8 cellular contexts compared by ENCODE assay signal in the genomic region with DNA sequence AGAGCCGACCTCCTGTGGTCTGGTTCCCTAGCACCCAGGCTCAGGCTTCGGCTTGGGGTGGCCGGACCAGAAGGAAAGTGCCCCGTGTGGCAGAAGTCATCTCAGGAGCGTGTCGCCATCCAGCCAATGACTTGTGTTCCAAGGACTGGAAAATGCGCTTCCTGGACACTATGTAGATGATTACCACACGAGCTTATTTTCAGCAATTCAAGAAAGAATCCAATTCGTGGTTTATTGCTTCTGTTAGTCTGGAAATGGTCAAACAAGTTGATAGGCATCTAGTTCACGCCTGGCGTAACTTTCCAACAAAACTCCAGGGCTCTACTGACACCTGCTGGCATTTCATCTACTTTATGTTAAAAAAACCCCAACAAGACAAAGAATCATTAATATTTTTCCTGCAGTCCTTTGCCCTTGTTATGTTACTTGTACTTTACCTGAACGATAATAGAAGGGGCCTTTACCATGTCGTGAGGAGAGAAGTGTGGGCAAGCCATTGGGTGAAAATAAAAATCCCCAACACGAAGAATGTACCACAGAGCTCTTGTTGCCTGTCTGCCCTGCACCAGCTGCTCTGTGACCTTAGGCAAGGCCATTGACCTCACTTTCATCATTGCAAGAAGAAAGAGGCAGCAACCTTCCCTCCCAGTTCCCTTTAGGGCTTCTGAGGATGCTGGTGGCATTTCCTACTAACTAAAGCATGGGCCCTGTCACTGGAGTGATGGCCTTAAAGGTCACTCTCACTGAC.
DNase-seq lines count a peak whose midpoint lies in the region; ATAC-seq and TF ChIP-seq lines count a peak whose summit lies in the region.

No MANE protein-coding gene starts in this region.

- H2BK120ac ChIP-seq in IMR-90 (ENCODE audit: low read depth, low read length) (peak overlapping the region; percentile 62), trophoblast cell (ENCODE audit: insufficient read depth, low read length, poor library complexity) (no peak overlapping the region)

- H3K4me3 Mint-ChIP-seq in activated naive CD4-positive, alpha-beta T cell treated with anti-CD3 and anti-CD28 coated beads for 36 hours = no peak overlapping the region

- no peaks in the 10 kb centered on the region for H3K36me3 Mint-ChIP-seq in activated naive CD4-positive, alpha-beta T cell treated with anti-CD3 and anti-CD28 coated beads, Interleukin-2, amount 50 U/mL, for 72 hours
- no peaks in the 10 kb centered on the region for H3K36me3 Mint-ChIP-seq in activated naive CD4-positive, alpha-beta T cell treated with anti-CD3 and anti-CD28 coated beads for 36 hours (ENCODE audit: low read depth)

- peak overlapping the region; percentile 36 for H2BK12ac ChIP-seq in trophoblast cell (ENCODE audit: low read length)

- intact Hi-C loops in IMR-90 (cut with micrococcal nuclease) = loop anchor here (1.0 to 2.0 kb wide), 4 partner anchors 291 to 600 kb away; a partner anchor contains a TSS
- intact Hi-C loops in activated naive CD4-positive, alpha-beta T cell treated with anti-CD3 and anti-CD28 coated beads for 36 hours (cut with micrococcal nuclease) = loop anchor here (1.0 kb wide), 2 partner anchors 506 to 569 kb away; no protein-coding TSS in a partner anchor

- H3K18ac ChIP-seq in IMR-90 (ENCODE audit: low read depth, low read length) (peak overlapping the region; percentile 36), trophoblast cell (ENCODE audit: low read length) (no peak overlapping the region)

- peak overlapping the region; percentile 82 for H2BK20ac ChIP-seq in IMR-90 (ENCODE audit: low read depth, low read length)

- peak overlapping the region; percentile 44 for H3K14ac ChIP-seq in IMR-90 (replicated peaks; ENCODE audit: low read depth, low read length)
- H3K14ac ChIP-seq in trophoblast cell (ENCODE audit: low read length) = no peak overlapping the region

- H3K9me3 Mint-ChIP-seq in activated naive CD4-positive, alpha-beta T cell treated with anti-CD3 and anti-CD28 coated beads, Interleukin-2, amount 50 U/mL, for 72 hours = no peaks in the 10 kb centered on the region
- no peaks in the 10 kb centered on the region for H3K9me3 Mint-ChIP-seq in activated naive CD4-positive, alpha-beta T cell treated with anti-CD3 and anti-CD28 coated beads for 36 hours

- no peaks in the 10 kb centered on the region for H3K27me3 Mint-ChIP-seq in activated naive CD4-positive, alpha-beta T cell treated with anti-CD3 and anti-CD28 coated beads for 36 hours (ENCODE audit: low read depth)

- DNase-seq in CMK (ENCODE audit: low read depth) = peak; percentile 11
- DNase-seq in IMR-90 = peak; percentile 70
- peak; percentile 31 for DNase-seq in RWPE1 (ENCODE audit: low spot score)
- DNase-seq in fibroblast of the aortic adventitia (ENCODE audit: low read depth) = peak; percentile 79
- peak; percentile 42 to 64 for DNase-seq in trophoblast cell
- no peak for DNase-seq in activated naive CD4-positive, alpha-beta T cell treated with anti-CD3 and anti-CD28 coated beads, Interleukin-2, amount 50 U/mL, for 72 hours (ENCODE audit: low spot score in 2 of 2)
- no peak for DNase-seq in stimulated activated CD4-positive, alpha-beta T cell treated with anti-CD3 and anti-CD28 coated beads, Interleukin-2, amount 100 ng/mL, for 48 hours
- no peak for DNase-seq in activated naive CD4-positive, alpha-beta T cell treated with anti-CD3 and anti-CD28 coated beads for 36 hours

- no peak overlapping the region for H3K4me3 ChIP-seq in IMR-90 (ENCODE audit: insufficient read depth, low read depth, low read length)
- H3K4me3 ChIP-seq in fibroblast of the aortic adventitia (ENCODE audit: low read depth, low read length) = no peak overlapping the region
- H3K4me3 ChIP-seq in trophoblast cell (ENCODE audit: low read depth, low read length) = no peak overlapping the region

- H4K12ac ChIP-seq in trophoblast cell (ENCODE audit: low read depth, low read length) = no peak overlapping the region

- H4K20me1 ChIP-seq in IMR-90 (ENCODE audit: insufficient read depth, low read length) = no peaks in the 10 kb centered on the region

- H2AK9ac ChIP-seq in IMR-90 (replicated peaks; ENCODE audit: low read depth, low read length, poor library complexity) = no peak overlapping the region

- peaks cover 9% of the 10 kb centered on the region for H3K9me1 ChIP-seq in IMR-90 (ENCODE audit: insufficient read depth, low read length)

- H3K56ac ChIP-seq in IMR-90 (ENCODE audit: extremely low read depth, insufficient read depth, low read length) = no peak overlapping the region

- H3K9ac ChIP-seq in IMR-90 (ENCODE audit: low read depth, low read length) (no peak overlapping the region), trophoblast cell (ENCODE audit: low read length) (no peak overlapping the region)

- WGBS in IMR-90 (ENCODE audit: extremely low coverage in 2 of 2, insufficient read length in 1 of 2), 2 experiments = 48% methylated on average over 3 of the region's 14 CpGs; no CpG with 5 or more reads in 1 of the 2 experiments
- WGBS in trophoblast cell (ENCODE audit: extremely low coverage, insufficient coverage, insufficient read length) = no CpG with 5 or more reads among the region's 14 CpGs

- CTCF ChIA-PET in IMR-90 (lab: Yijun Ruan, JAX) = interaction anchor here (0.6 to 1.4 kb wide), 6 partner anchors 137 to 575 kb away, joined by 3 to 5 read pairs (median 3); no protein-coding TSS in a partner anchor
- CTCF ChIA-PET in RWPE1 (lab: Yijun Ruan, JAX) = interaction anchor here (0.6 to 0.7 kb wide), 4 partner anchors 174 to 908 kb away, joined by 3 to 7 read pairs (median 6); no protein-coding TSS in a partner anchor
- CTCF ChIA-PET in activated naive CD4-positive, alpha-beta T cell treated with anti-CD3 and anti-CD28 coated beads for 36 hours (lab: Charles Lee) = no interaction called here

- H3K23ac ChIP-seq in IMR-90 (ENCODE audit: low read depth, low read length) (peak overlapping the region; percentile 34; the same call in 1 of the 2 replicates), trophoblast cell (ENCODE audit: low read length) (no peak overlapping the region)

- peak overlapping the region; percentile 6; the same call in 1 of the 3 replicates for H2BK15ac ChIP-seq in IMR-90 (ENCODE audit: low read depth, low read length)

- no peak for TF ChIP-seq POLR2A in IMR-90 (IDR thresholded peaks at IDR 0.05; ENCODE audit: low read depth, low read length)

- dilution Hi-C loops in IMR-90 (cut with HindIII; ENCODE audit: low sequenced_read_pairs, unreplicated experiment) = loop anchor here (25.0 kb wide), 1 partner anchor 597 kb away; no protein-coding TSS in a partner anchor

- H3K79me1 ChIP-seq in IMR-90 (ENCODE audit: low read depth in 1 of 2, low read length in 2 of 2) (peaks cover 15 to 35% of the 10 kb centered on the region in 2 experiments; a peak in 3 of 4 replicates), trophoblast cell (ENCODE audit: low read length) (no peaks in the 10 kb centered on the region)

- H2AFZ ChIP-seq in IMR-90 (replicated peaks; ENCODE audit: low read length, poor library complexity) (no peak overlapping the region), trophoblast cell (ENCODE audit: insufficient read depth, low read length, poor library complexity) (no peak overlapping the region)

- peak overlapping the region; percentile 58 for H4K91ac ChIP-seq in IMR-90 (ENCODE audit: insufficient read depth, low read depth, low read length)
- no peak overlapping the region for H4K91ac ChIP-seq in trophoblast cell (ENCODE audit: low read depth, low read length)

- in situ Hi-C loops in IMR-90 (cut with MboI; ENCODE audit: low sequenced_read_pairs) = loop anchor here (10.0 kb wide), 2 partner anchors 505 to 595 kb away; no protein-coding TSS in a partner anchor

- peak overlapping the region; percentile 34 for H4K5ac ChIP-seq in IMR-90 (ENCODE audit: low read depth, low read length)

- no TSS peak for BruUV-seq in IMR-90 (replicated peaks; lab: Mats Ljungman, UMichigan)

- peak; percentile 54 for ATAC-seq in IMR-90 (ENCODE audit: low read depth)
- no peak for ATAC-seq in activated naive CD4-positive, alpha-beta T cell treated with anti-CD3 and anti-CD28 coated beads, Interleukin-2, amount 50 U/mL, for 72 hours

- H3K9me3 ChIP-seq in IMR-90 (ENCODE audit: control insufficient read depth, insufficient read depth, low read length) (no peaks in the 10 kb centered on the region), trophoblast cell (ENCODE audit: insufficient read depth, low read depth, low read length) (no peaks in the 10 kb centered on the region)

- POLR2A ChIA-PET in IMR-90 (lab: Charles Lee; ENCODE audit: unreplicated experiment) (no interaction called here), RWPE1 (lab: Yijun Ruan, JAX; ENCODE audit: low non-redundant PET) (no interaction called here)

- H3K4me1 Mint-ChIP-seq in activated naive CD4-positive, alpha-beta T cell treated with anti-CD3 and anti-CD28 coated beads for 36 hours (ENCODE audit: low read depth) = no peaks in the 10 kb centered on the region

- H2BK5ac ChIP-seq in IMR-90 (ENCODE audit: low read depth, low read length, poor library complexity, severe bottlenecking) = peak overlapping the region; percentile 21
- no peak overlapping the region for H2BK5ac ChIP-seq in trophoblast cell (ENCODE audit: low read depth, low read length, poor library complexity)

- no peaks in the 10 kb centered on the region for H3K27me3 ChIP-seq in IMR-90 (ENCODE audit: control insufficient read depth, insufficient read depth, low read length)
- H3K27me3 ChIP-seq in trophoblast cell (ENCODE audit: insufficient read depth, low read length) = no peaks in the 10 kb centered on the region

- H2AK5ac ChIP-seq in IMR-90 (ENCODE audit: low read depth, low read length) = peak overlapping the region; percentile 52
- H2AK5ac ChIP-seq in trophoblast cell (ENCODE audit: low read length) = no peak overlapping the region

- H3K36me3 ChIP-seq in IMR-90 (ENCODE audit: control insufficient read depth, insufficient read depth, low read length) = peaks cover 14% of the 10 kb centered on the region
- no peaks in the 10 kb centered on the region for H3K36me3 ChIP-seq in trophoblast cell (ENCODE audit: control insufficient read depth in 1 of 2, insufficient read depth in 2 of 2, low read length in 2 of 2)

- no peak overlapping the region for H3K27ac ChIP-seq in IMR-90 (ENCODE audit: insufficient read depth, low read length)
- H3K27ac ChIP-seq in RWPE1 = no peak overlapping the region
- no peak overlapping the region for H3K27ac ChIP-seq in trophoblast cell (ENCODE audit: low read depth, low read length)

- TF ChIP-seq RAD21 in IMR-90 (IDR thresholded peaks at IDR 0.05; ENCODE audit: low read length) = peak; percentile 77

- no peaks in the 10 kb centered on the region for H3K79me2 ChIP-seq in trophoblast cell (ENCODE audit: control insufficient read depth, insufficient read depth, low read length, poor library complexity)

- peaks cover 5% of the 10 kb centered on the region for H3K4me1 ChIP-seq in IMR-90 (ENCODE audit: control insufficient read depth, insufficient read depth, low read length)
- H3K4me1 ChIP-seq in trophoblast cell (ENCODE audit: control insufficient read depth in 1 of 2, insufficient read depth in 2 of 2, low read length in 2 of 2) = peaks cover 0 to 3% of the 10 kb centered on the region in 2 experiments

- H3K27ac Mint-ChIP-seq in activated naive CD4-positive, alpha-beta T cell treated with anti-CD3 and anti-CD28 coated beads, Interleukin-2, amount 50 U/mL, for 72 hours = no peak overlapping the region
- H3K27ac Mint-ChIP-seq in activated naive CD4-positive, alpha-beta T cell treated with anti-CD3 and anti-CD28 coated beads for 36 hours = no peak overlapping the region

- H4K8ac ChIP-seq in IMR-90 (ENCODE audit: low read depth in 2 of 2, low read length in 2 of 2) = peak overlapping the region in 1 of 2 experiments; percentile 33; a peak in 1 of 4 replicates
- no peak overlapping the region for H4K8ac ChIP-seq in trophoblast cell (ENCODE audit: low read depth, low read length)

- no peak overlapping the region for H3K4me2 ChIP-seq in IMR-90 (ENCODE audit: low read depth, low read length)
- H3K4me2 ChIP-seq in trophoblast cell (ENCODE audit: low read length) = no peak overlapping the region

- H3K4ac ChIP-seq in IMR-90 (ENCODE audit: low read depth, low read length) (peak overlapping the region; percentile 47), trophoblast cell (ENCODE audit: low read depth, low read length) (no peak overlapping the region)

- TF ChIP-seq CTCF in IMR-90 (conservative IDR thresholded peaks at IDR 0.05; ENCODE audit: low read depth, low read length) (peak; percentile 61), RWPE1 (conservative IDR thresholded peaks at IDR 0.05; ENCODE audit: low read depth) (peak; percentile 34), fibroblast of the aortic adventitia (IDR thresholded peaks at IDR 0.05; ENCODE audit: insufficient read depth, low read length) (peak; percentile 40)

Comparison
In these comparisons a context has a peak if more than half of its experiments do, and no peak if none do; other contexts are left out.
1. DNase-seq: peak in CMK (single experiment), IMR-90 (single experiment), RWPE1 (single experiment), fibroblast of the aortic adventitia (single experiment) and trophoblast cell (2 of 2); none in activated naive CD4-positive, alpha-beta T cell treated with anti-CD3 and anti-CD28 coated beads, Interleukin-2, amount 50 U/mL, for 72 hours (0 of 2), stimulated activated CD4-positive, alpha-beta T cell treated with anti-CD3 and anti-CD28 coated beads, Interleukin-2, amount 100 ng/mL, for 48 hours (0 of 2) and activated naive CD4-positive, alpha-beta T cell treated with anti-CD3 and anti-CD28 coated beads for 36 hours (single experiment).
2. Peak in every context shown above with its lines, with median percentiles within 50 percentile points of each other: CTCF ChIP-seq.